In the genomic region with DNA sequence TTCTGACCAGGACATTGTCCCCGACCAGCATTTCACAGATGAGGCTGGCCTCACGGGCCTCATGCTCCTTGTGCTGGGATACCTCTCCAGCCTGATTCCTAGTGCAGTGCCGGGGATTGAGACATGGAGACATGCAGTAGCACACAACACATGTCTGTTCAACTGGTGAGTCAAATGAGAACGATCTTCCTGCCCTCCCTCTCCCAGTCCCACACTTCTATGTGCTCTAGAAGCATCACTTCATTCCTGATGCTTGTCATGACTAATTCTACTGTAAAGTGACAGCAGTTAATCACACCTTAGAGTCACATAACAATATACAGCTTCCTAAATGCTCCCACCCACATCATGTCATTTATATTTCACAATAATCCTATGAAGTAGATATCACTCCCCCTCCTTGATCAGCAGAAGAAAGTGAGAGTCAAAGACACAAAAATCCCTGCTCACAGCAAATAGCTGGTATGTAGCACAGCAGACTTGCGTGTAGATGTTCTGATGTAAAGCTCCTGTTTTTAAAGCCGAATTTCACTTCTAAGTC, we compare ENCODE assay signal across 1 cellular context.
TF ChIP-seq lines count a peak whose summit lies in the region.

No MANE protein-coding gene starts in this region.

TF ChIP-seq in SK-N-SH treated with all-trans-retinoic acid at 6 μM for 48 hours, 23 proteins besides CTCF, POLR2A, EP300 and RAD21 (continued from another document):
- no peak for TF ChIP-seq BACH2 (CRISPR knock-in tag; IDR thresholded peaks at IDR 0.05; ENCODE audit: borderline replicate concordance)
- TF ChIP-seq OSR1 (CRISPR knock-in tag; IDR thresholded peaks at IDR 0.05): no peak
- no peak for TF ChIP-seq ARNTL (CRISPR knock-in tag; IDR thresholded peaks at IDR 0.05; ENCODE audit: borderline replicate concordance, low read depth)
- TF ChIP-seq ESRRG (CRISPR knock-in tag; IDR thresholded peaks at IDR 0.05): no peak
